1 cellular context compared by ENCODE assay signal in the genomic region with DNA sequence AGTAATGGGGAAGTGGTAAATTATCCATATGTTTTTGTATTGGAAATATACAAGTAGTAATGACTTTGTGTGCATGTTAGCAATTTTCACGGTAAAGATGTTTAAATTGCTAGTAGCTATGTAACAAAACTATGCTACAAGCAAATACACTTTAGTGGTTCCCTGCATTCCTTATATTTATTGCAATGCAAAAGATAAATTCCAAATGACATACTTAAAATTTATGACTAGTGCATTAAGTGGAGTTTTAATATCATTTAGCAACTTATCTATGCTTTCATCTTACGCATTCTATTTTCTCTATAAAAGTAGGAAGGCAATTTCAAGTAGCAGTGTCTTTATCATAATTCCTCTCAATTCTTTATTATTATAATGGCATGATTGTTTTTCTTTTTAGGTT.
TF ChIP-seq lines count a peak whose summit lies in the region.

No MANE protein-coding gene starts in this region.

TF ChIP-seq in SK-N-SH treated with all-trans-retinoic acid at 6 μM for 48 hours, 23 proteins besides CTCF, POLR2A, EP300 and RAD21 (continued from another document):
- TF ChIP-seq TSHZ2 (CRISPR knock-in tag; IDR thresholded peaks at IDR 0.05) = no peak
- TF ChIP-seq PATZ1 (CRISPR knock-in tag; IDR thresholded peaks at IDR 0.05; ENCODE audit: borderline replicate concordance) = peak; percentile 40; the same call in 1 of the 2 replicates
- TF ChIP-seq, protein P1, sequence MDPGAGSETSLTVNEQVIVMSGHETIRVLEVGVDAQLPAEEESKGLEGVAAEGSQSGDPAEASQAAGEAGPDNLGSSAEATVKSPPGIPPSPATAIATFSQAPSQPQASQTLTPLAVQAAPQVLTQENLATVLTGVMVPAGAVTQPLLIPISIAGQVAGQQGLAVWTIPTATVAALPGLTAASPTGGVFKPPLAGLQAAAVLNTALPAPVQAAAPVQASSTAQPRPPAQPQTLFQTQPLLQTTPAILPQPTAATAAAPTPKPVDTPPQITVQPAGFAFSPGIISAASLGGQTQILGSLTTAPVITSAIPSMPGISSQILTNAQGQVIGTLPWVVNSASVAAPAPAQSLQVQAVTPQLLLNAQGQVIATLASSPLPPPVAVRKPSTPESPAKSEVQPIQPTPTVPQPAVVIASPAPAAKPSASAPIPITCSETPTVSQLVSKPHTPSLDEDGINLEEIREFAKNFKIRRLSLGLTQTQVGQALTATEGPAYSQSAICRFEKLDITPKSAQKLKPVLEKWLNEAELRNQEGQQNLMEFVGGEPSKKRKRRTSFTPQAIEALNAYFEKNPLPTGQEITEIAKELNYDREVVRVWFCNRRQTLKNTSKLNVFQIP (CRISPR knock-in tag; IDR thresholded peaks at IDR 0.05; ENCODE audit: borderline replicate concordance, low read depth) = no peak
- TF ChIP-seq ZNF8 (CRISPR knock-in tag; IDR thresholded peaks at IDR 0.05) = no peak
- no peak for TF ChIP-seq ESRRG (CRISPR knock-in tag; IDR thresholded peaks at IDR 0.05)
- TF ChIP-seq BACH2 (CRISPR knock-in tag; IDR thresholded peaks at IDR 0.05; ENCODE audit: borderline replicate concordance) = no peak
- no peak for TF ChIP-seq ZNF70 (CRISPR knock-in tag; IDR thresholded peaks at IDR 0.05)
- TF ChIP-seq ZNF565 (CRISPR knock-in tag; conservative IDR thresholded peaks at IDR 0.05; ENCODE audit: low read depth) = no peak
- TF ChIP-seq PPARA (CRISPR knock-in tag; IDR thresholded peaks at IDR 0.05; ENCODE audit: borderline replicate concordance) = no peak
- TF ChIP-seq ISL1 (CRISPR knock-in tag; IDR thresholded peaks at IDR 0.05) = peak; percentile 98
- TF ChIP-seq ZFP3 (CRISPR knock-in tag; IDR thresholded peaks at IDR 0.05) = no peak
- TF ChIP-seq, protein P2, sequence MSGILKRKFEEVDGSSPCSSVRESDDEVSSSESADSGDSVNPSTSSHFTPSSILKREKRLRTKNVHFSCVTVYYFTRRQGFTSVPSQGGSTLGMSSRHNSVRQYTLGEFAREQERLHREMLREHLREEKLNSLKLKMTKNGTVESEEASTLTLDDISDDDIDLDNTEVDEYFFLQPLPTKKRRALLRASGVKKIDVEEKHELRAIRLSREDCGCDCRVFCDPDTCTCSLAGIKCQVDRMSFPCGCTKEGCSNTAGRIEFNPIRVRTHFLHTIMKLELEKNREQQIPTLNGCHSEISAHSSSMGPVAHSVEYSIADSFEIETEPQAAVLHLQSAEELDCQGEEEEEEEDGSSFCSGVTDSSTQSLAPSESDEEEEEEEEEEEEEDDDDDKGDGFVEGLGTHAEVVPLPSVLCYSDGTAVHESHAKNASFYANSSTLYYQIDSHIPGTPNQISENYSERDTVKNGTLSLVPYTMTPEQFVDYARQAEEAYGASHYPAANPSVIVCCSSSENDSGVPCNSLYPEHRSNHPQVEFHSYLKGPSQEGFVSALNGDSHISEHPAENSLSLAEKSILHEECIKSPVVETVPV (CRISPR knock-in tag; IDR thresholded peaks at IDR 0.05) = no peak
